Comparison of ENCODE assay signal across 19 cellular contexts in the genomic region with DNA sequence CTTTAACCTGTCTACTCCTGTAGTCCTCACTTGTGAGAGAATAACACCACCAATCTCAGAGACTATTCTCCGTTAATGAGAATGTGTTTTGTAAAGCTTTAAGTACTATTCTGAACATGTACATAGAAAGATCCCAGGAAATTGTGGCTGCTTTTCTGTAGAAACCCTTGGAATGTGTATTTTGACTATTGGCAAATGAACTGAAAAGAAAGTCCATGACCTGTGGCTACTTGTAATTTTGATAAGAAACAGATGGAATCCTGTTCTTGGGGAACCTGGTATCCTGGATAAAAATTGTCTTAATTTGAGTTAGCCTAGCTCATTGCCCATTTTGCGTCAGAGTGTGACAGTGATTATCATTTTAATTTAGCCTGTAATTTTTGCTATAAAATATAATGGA. TPM values are rescaled to one million over a fixed set of nuclear protein-coding genes. Genes with fewer than 3 reads are reported as not detected.
DNase-seq lines count a peak whose midpoint lies in the region; ATAC-seq and TF ChIP-seq lines count a peak whose summit lies in the region.
"Had no signal": no experiment of that assay in that cellular context is flagged by ENCODE, and none has a peak within 500 bp of the region (broad histone marks: within the 10 kb centered on the region; RNA-seq: fewer than 3 reads in every experiment).

No MANE protein-coding gene starts in this region.

- peaks cover 24% of the 10 kb centered on the region for H3K4me1 ChIP-seq in SJSA1 (replicated peaks)
- H3K4me1 ChIP-seq in mammary epithelial cell (ENCODE audit: insufficient read depth, low read length): no peaks in the 10 kb centered on the region
- peaks cover 13% of the 10 kb centered on the region for H3K4me1 ChIP-seq in osteoblast (ENCODE audit: insufficient read depth, low read length)
- H3K4me1 ChIP-seq in foreskin keratinocyte: no peaks in the 10 kb centered on the region

- peak overlapping the region; percentile 63 for H3K27ac ChIP-seq in SJSA1
- no peak overlapping the region for H3K27ac ChIP-seq in mammary epithelial cell (ENCODE audit: insufficient read depth, low read depth, low read length)
- H3K27ac ChIP-seq in osteoblast (ENCODE audit: low read depth, low read length): peak overlapping the region; percentile 70
- no peak overlapping the region for H3K27ac ChIP-seq in foreskin keratinocyte

- H3K79me2 ChIP-seq in mammary epithelial cell (ENCODE audit: insufficient read depth, low read length) (peaks cover 90% of the 10 kb centered on the region), osteoblast (ENCODE audit: insufficient read depth, low read length) (peaks cover 77% of the 10 kb centered on the region)

- 96% methylated on average over 2 of the region's 2 CpGs for WGBS in mammary epithelial cell (ENCODE audit: low coverage, missing lambda C conversion rate)

- no peak overlapping the region for H3K4me2 ChIP-seq in mammary epithelial cell (ENCODE audit: insufficient read depth, low read depth, low read length)
- peak overlapping the region; percentile 45 for H3K4me2 ChIP-seq in osteoblast (ENCODE audit: insufficient read depth, low read length)

- TSS peak; percentile 8 for BruUV-seq in mammary epithelial cell (replicated peaks; lab: Mats Ljungman, UMichigan)

- no peak overlapping the region for H3K9ac ChIP-seq in mammary epithelial cell (ENCODE audit: insufficient read depth, low read length)

- H2AFZ ChIP-seq in mammary epithelial cell (ENCODE audit: low read depth, low read length) (no peak overlapping the region), osteoblast (ENCODE audit: low read length) (no peak overlapping the region)

- H4K20me1 ChIP-seq in mammary epithelial cell (ENCODE audit: insufficient read depth, low read length) (no peaks in the 10 kb centered on the region), osteoblast (ENCODE audit: insufficient read depth, low read length) (peaks cover 12% of the 10 kb centered on the region)

- CTCF ChIA-PET in mammary epithelial cell (lab: Charles Lee; ENCODE audit: low non-redundant PET): no interaction called here

- H3K27me3 ChIP-seq in SJSA1 (replicated peaks) (no peaks in the 10 kb centered on the region), mammary epithelial cell (ENCODE audit: insufficient read depth, low read length) (no peaks in the 10 kb centered on the region), osteoblast (ENCODE audit: insufficient read depth, low read length) (no peaks in the 10 kb centered on the region), foreskin keratinocyte (no peaks in the 10 kb centered on the region)
- H3K27me3 ChIP-seq: stomach had no signal

- TF ChIP-seq CTCF in mammary epithelial cell (conservative IDR thresholded peaks at IDR 0.05 in 1 of 2, IDR thresholded peaks at IDR 0.05 in 1 of 2; ENCODE audit: extremely low read depth in 1 of 2, insufficient read depth in 1 of 2, low read depth in 1 of 2, low read length in 2 of 2) (no peak), osteoblast (IDR thresholded peaks at IDR 0.05; ENCODE audit: extremely low read depth, low read depth, low read length) (no peak), foreskin keratinocyte (conservative IDR thresholded peaks at IDR 0.05) (no peak)

- DNase-seq in EH (ENCODE audit: low read depth): peak; percentile 76
- peak in 1 of 2 experiments; percentile 22 for DNase-seq in SJSA1 (ENCODE audit: low read depth in 1 of 2, low spot score in 2 of 2)
- no peak for DNase-seq in mammary epithelial cell
- no peak for DNase-seq in osteoblast (ENCODE audit: insufficient read length, low spot score, missing footprints)
- no peak for DNase-seq in foreskin keratinocyte
- no peak for DNase-seq in stimulated activated naive CD4-positive, alpha-beta T cell (lab: John Stamatoyannopoulos, UW)
- DNase-seq in NCI-H187 (lab: John Stamatoyannopoulos, UW): no peak
- DNase-seq: activated CD4-positive, alpha-beta T cell treated with anti-CD3 and anti-CD28 coated beads for 48 hours; activated naive CD8-positive, alpha-beta T cell treated with anti-CD3 and anti-CD28 coated beads, Interleukin-2, amount 10 ng/mL, durations not matched to agents 7 days and 5 days; central memory CD4-positive, alpha-beta T cell; erythroblast; left colon; midbrain; NCI-H1105 treated with DMSO at 0.1 percent for 48 hours; NCI-H510A treated with DMSO at 0.1 percent for 48 hours; posterior cingulate gyrus; stimulated activated CD4-positive, alpha-beta T cell treated with anti-CD3 and anti-CD28 coated beads, Interleukin-2, amount 100 ng/mL, for 48 hours; stomach had no signal

- in situ Hi-C loops in mammary epithelial cell (cut with MboI; ENCODE audit: low sequenced_read_pairs in 2 of 2): loop anchor here in 1 of 2 donors (25.0 kb wide), 1 partner anchor 91 kb away; the partner anchor contains the start of genes ACD, C16orf86, ENKD1 and PARD6A

- H3K4me3 ChIP-seq in SJSA1: no peak overlapping the region
- no peak overlapping the region for H3K4me3 ChIP-seq in mammary epithelial cell (replicated peaks in 1 of 3; ENCODE audit: insufficient read depth in 1 of 3, low read depth in 2 of 3, low read length in 3 of 3)
- H3K4me3 ChIP-seq in osteoblast (ENCODE audit: insufficient read depth, low read length): no peak overlapping the region
- H3K4me3 ChIP-seq: stomach had no signal

- H3K9me3 ChIP-seq in SJSA1 (replicated peaks) (no peaks in the 10 kb centered on the region), mammary epithelial cell (replicated peaks; ENCODE audit: insufficient read depth, low read length) (no peaks in the 10 kb centered on the region), osteoblast (ENCODE audit: low read depth, low read length) (no peaks in the 10 kb centered on the region)
- H3K9me3 ChIP-seq: stomach had no signal

- ATAC-seq in foreskin keratinocyte: no peak
- ATAC-seq: left colon; natural killer cell treated with Interleukin-12 subunit alpha and Interleukin-12 subunit beta and Interleukin-15 and Interleukin-18, amount 100 ng/mL, for 72 hours had no signal

- H3K36me3 ChIP-seq in SJSA1: peaks cover 42% of the 10 kb centered on the region
- peaks cover 6% of the 10 kb centered on the region for H3K36me3 ChIP-seq in mammary epithelial cell (ENCODE audit: insufficient read depth, low read length)
- peaks cover 10% of the 10 kb centered on the region for H3K36me3 ChIP-seq in osteoblast (ENCODE audit: insufficient read depth, low read length)

- intact Hi-C loops in mammary epithelial cell (cut with micrococcal nuclease): no loop called here

- dilution Hi-C loops in mammary epithelial cell (cut with HindIII; ENCODE audit: low sequenced_read_pairs): no loop called here

RNA-seq across cellular contexts. Expression of gene CTCF, which starts 9.1 kb away (rescaled TPM):
- total RNA-seq in SJSA1 (2014; rRNA removed; shearing (Covaris generic)): 26.6 and 39.1 TPM in 2 replicates
- total RNA-seq in mammary epithelial cell (10 to 100 TPM; 21.7 to 31.2 TPM), osteoblast (29.3 and 31.8 TPM in 2 replicates), foreskin keratinocyte (37.0 and 42.9 TPM in 2 replicates)
- polyA plus RNA-seq in mammary epithelial cell (21.6 TPM), foreskin keratinocyte (17.8 and 22.1 TPM in 2 replicates)
- 44.1 TPM for polyA minus RNA-seq in mammary epithelial cell

RNA-seq across cellular contexts. Expression of gene RIPOR1, which starts 42.8 kb away (rescaled TPM):
- total RNA-seq in SJSA1 (2014; rRNA removed; shearing (Covaris generic)): 20.1 and 24.8 TPM in 2 replicates
- total RNA-seq in mammary epithelial cell (10 to 100 TPM; 35.3 to 64.8 TPM), osteoblast (36.6 and 38.0 TPM in 2 replicates), foreskin keratinocyte (31.6 and 32.0 TPM in 2 replicates)
- polyA plus RNA-seq in mammary epithelial cell (15.3 TPM), foreskin keratinocyte (29.3 and 29.9 TPM in 2 replicates)
- 47.3 TPM for polyA minus RNA-seq in mammary epithelial cell

Comparison
In these comparisons a context has a peak if more than half of its experiments do, and no peak if none do; other contexts are left out.
1. H3K27ac ChIP-seq: peak in SJSA1 (single experiment) and osteoblast (single experiment); none in mammary epithelial cell (single experiment) and foreskin keratinocyte (single experiment).